Comparison of ENCODE assay signal across 8 cellular contexts in genomic region chr5:139903805-139904565, GRCh38.
DNase-seq lines count a peak whose midpoint lies in the region; ATAC-seq and TF ChIP-seq lines count a peak whose summit lies in the region.

No MANE protein-coding gene starts in this region.

- intact Hi-C loops in activated naive CD4-positive, alpha-beta T cell treated with anti-CD3 and anti-CD28 coated beads for 36 hours (cut with micrococcal nuclease) = loop anchor here (2.0 kb wide), 1 partner anchor 65 kb away; no protein-coding TSS in a partner anchor
- intact Hi-C loops in activated CD8-positive, alpha-beta T cell treated with anti-CD3 and anti-CD28 coated beads for 36 hours (cut with micrococcal nuclease) = no loop called here
- intact Hi-C loops in Right ventricle myocardium superior (cut with DNase I) = no loop called here
- intact Hi-C loops in CD14-positive monocyte (cut with micrococcal nuclease) = no loop called here

- peak; percentile 77 for ATAC-seq in activated CD8-positive, alpha-beta T cell treated with anti-CD3 and anti-CD28 coated beads for 36 hours
- ATAC-seq in Right ventricle myocardium superior (ENCODE audit: poor library complexity) = peak; percentile 75
- ATAC-seq in HG03571 (IDR thresholded peaks at IDR 0.05; ENCODE audit: unreplicated experiment) = no peak

- peaks cover 3% of the 10 kb centered on the region for H3K4me1 Mint-ChIP-seq in activated naive CD4-positive, alpha-beta T cell treated with anti-CD3 and anti-CD28 coated beads for 36 hours (ENCODE audit: low read depth)
- H3K4me1 Mint-ChIP-seq in activated CD8-positive, alpha-beta T cell treated with anti-CD3 and anti-CD28 coated beads for 36 hours (ENCODE audit: low read depth) = peaks cover 5% of the 10 kb centered on the region
- peaks cover 6% of the 10 kb centered on the region for H3K4me1 Mint-ChIP-seq in osteocyte (ENCODE audit: unreplicated experiment)
- peaks cover 3% of the 10 kb centered on the region for H3K4me1 Mint-ChIP-seq in CD14-positive monocyte

- POLR2A ChIA-PET in activated CD8-positive, alpha-beta T cell treated with anti-CD3 and anti-CD28 coated beads for 36 hours (lab: Charles Lee) = no interaction called here

- TF ChIP-seq CTCF in activated CD8-positive, alpha-beta T cell treated with anti-CD3 and anti-CD28 coated beads for 36 hours (IDR thresholded peaks at IDR 0.05) = no peak
- TF ChIP-seq CTCF in osteocyte (IDR thresholded peaks at IDR 0.05) = no peak
- TF ChIP-seq CTCF in CD14-positive monocyte (IDR thresholded peaks at IDR 0.05) = no peak

- no peaks in the 10 kb centered on the region for H3K9me3 Mint-ChIP-seq in activated naive CD4-positive, alpha-beta T cell treated with anti-CD3 and anti-CD28 coated beads for 36 hours
- H3K9me3 Mint-ChIP-seq in activated CD8-positive, alpha-beta T cell treated with anti-CD3 and anti-CD28 coated beads for 36 hours = no peaks in the 10 kb centered on the region
- H3K9me3 Mint-ChIP-seq in osteocyte (ENCODE audit: unreplicated experiment) = no peaks in the 10 kb centered on the region
- H3K9me3 Mint-ChIP-seq in CD14-positive monocyte = peaks cover 0 to 5% (median 0%) of the 10 kb centered on the region in 7 donors

- no peak overlapping the region for H3K27ac Mint-ChIP-seq in activated naive CD4-positive, alpha-beta T cell treated with anti-CD3 and anti-CD28 coated beads for 36 hours
- H3K27ac Mint-ChIP-seq in activated CD8-positive, alpha-beta T cell treated with anti-CD3 and anti-CD28 coated beads for 36 hours = no peak overlapping the region
- no peak overlapping the region for H3K27ac Mint-ChIP-seq in osteocyte (ENCODE audit: unreplicated experiment)
- H3K27ac Mint-ChIP-seq in CD14-positive monocyte = no peak overlapping the region

- no peak overlapping the region for H3K4me3 Mint-ChIP-seq in activated naive CD4-positive, alpha-beta T cell treated with anti-CD3 and anti-CD28 coated beads for 36 hours
- H3K4me3 Mint-ChIP-seq in activated CD8-positive, alpha-beta T cell treated with anti-CD3 and anti-CD28 coated beads for 36 hours = no peak overlapping the region
- H3K4me3 Mint-ChIP-seq in osteocyte (ENCODE audit: unreplicated experiment) = peak overlapping the region; percentile 62
- H3K4me3 Mint-ChIP-seq in CD14-positive monocyte = peak overlapping the region in 1 of 2 donors; percentile 56

- peaks cover 27% of the 10 kb centered on the region for H3K27me3 Mint-ChIP-seq in activated naive CD4-positive, alpha-beta T cell treated with anti-CD3 and anti-CD28 coated beads for 36 hours (ENCODE audit: low read depth)
- peaks cover 22% of the 10 kb centered on the region for H3K27me3 Mint-ChIP-seq in activated CD8-positive, alpha-beta T cell treated with anti-CD3 and anti-CD28 coated beads for 36 hours
- H3K27me3 Mint-ChIP-seq in osteocyte (ENCODE audit: unreplicated experiment) (peaks cover 48% of the 10 kb centered on the region), CD14-positive monocyte (ENCODE audit: low read depth in 3 of 3) (peaks cover 2 to 37% (median 37%) of the 10 kb centered on the region in 3 donors)

- H3K36me3 Mint-ChIP-seq in activated naive CD4-positive, alpha-beta T cell treated with anti-CD3 and anti-CD28 coated beads for 36 hours (ENCODE audit: low read depth) = no peaks in the 10 kb centered on the region
- H3K36me3 Mint-ChIP-seq in activated CD8-positive, alpha-beta T cell treated with anti-CD3 and anti-CD28 coated beads for 36 hours (ENCODE audit: low read depth) = no peaks in the 10 kb centered on the region
- H3K36me3 Mint-ChIP-seq in osteocyte (ENCODE audit: unreplicated experiment) (no peaks in the 10 kb centered on the region), CD14-positive monocyte (no peaks in the 10 kb centered on the region)

- DNase-seq in activated naive CD4-positive, alpha-beta T cell treated with anti-CD3 and anti-CD28 coated beads for 36 hours = peak; percentile 13
- DNase-seq in activated naive CD4-positive, alpha-beta T cell (lab: John Stamatoyannopoulos, UW) = no peak
- DNase-seq in activated CD8-positive, alpha-beta T cell treated with anti-CD3 and anti-CD28 coated beads for 36 hours = peak; percentile 7
- DNase-seq in Right ventricle myocardium superior = peak; percentile 47
- no peak for DNase-seq in osteocyte (ENCODE audit: extremely low spot score, unreplicated experiment)
- no peak for DNase-seq in CD14-positive monocyte (ENCODE audit: low spot score)
- no peak for DNase-seq in DMS114 treated with DMSO at 0.1 percent for 48 hours (lab: John Stamatoyannopoulos, UW; ENCODE audit: unreplicated experiment)

- CTCF ChIA-PET in activated naive CD4-positive, alpha-beta T cell treated with anti-CD3 and anti-CD28 coated beads for 36 hours (lab: Charles Lee) = no interaction called here
- CTCF ChIA-PET in activated CD8-positive, alpha-beta T cell treated with anti-CD3 and anti-CD28 coated beads for 36 hours (lab: Charles Lee) = interaction anchor here (0.8 to 1.9 kb wide), 2 partner anchors 65 kb away, joined by 3 to 8 read pairs; no protein-coding TSS in a partner anchor

Comparison
In these comparisons a context has a peak if more than half of its experiments do, and no peak if none do; other contexts are left out.
1. DNase-seq: peak in activated naive CD4-positive, alpha-beta T cell treated with anti-CD3 and anti-CD28 coated beads for 36 hours (single experiment), activated CD8-positive, alpha-beta T cell treated with anti-CD3 and anti-CD28 coated beads for 36 hours (single experiment) and Right ventricle myocardium superior (single experiment); none in activated naive CD4-positive, alpha-beta T cell (0 of 4), osteocyte (single experiment), CD14-positive monocyte (single experiment) and DMS114 treated with DMSO at 0.1 percent for 48 hours (single experiment).